ENCODE assay signal across 14 cellular contexts in the genomic region with DNA sequence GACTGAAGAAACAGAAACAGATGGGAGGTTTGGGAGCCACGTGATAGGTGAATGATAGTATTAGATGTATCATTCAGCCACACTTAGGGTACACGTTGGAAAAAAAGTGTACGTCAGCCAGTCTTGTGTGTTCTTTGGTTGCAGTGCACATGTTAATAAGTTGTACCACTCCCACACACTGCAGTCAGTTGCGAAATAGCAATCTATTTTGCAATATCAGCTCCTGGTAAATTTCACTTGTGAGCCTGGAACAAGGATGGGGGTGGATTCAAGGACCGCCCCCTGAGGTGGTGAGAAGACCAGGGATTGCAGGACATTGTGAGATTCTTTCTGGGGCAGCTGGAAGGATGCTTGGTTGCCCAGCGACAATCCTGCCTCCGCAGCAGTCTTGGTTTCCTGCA.
DNase-seq lines count a peak whose midpoint lies in the region; ATAC-seq, FAIRE-seq and TF ChIP-seq lines count a peak whose summit lies in the region.
"Had no signal": no experiment of that assay in that cellular context is flagged by ENCODE, and none has a peak within 500 bp of the region (broad histone marks: within the 10 kb centered on the region; RNA-seq: fewer than 3 reads in every experiment).

No MANE protein-coding gene starts in this region.

- no peaks in the 10 kb centered on the region for H3K9me3 Mint-ChIP-seq in dendritic cell treated with granulocyte-macrophage colony-stimulating factor and Interleukin-4, amounts not matched to agents 40 ng/mL and 50 ng/mL, for 4 days
- no peaks in the 10 kb centered on the region for H3K9me3 Mint-ChIP-seq in immature natural killer cell
- peaks cover 6% of the 10 kb centered on the region for H3K9me3 Mint-ChIP-seq in activated CD4-positive, alpha-beta memory T cell treated with anti-CD3 and anti-CD28 coated beads for 36 hours
- H3K9me3 Mint-ChIP-seq: activated naive CD4-positive, alpha-beta T cell treated with anti-CD3 and anti-CD28 coated beads, Interleukin-2, amount 50 U/mL, for 24 hours had no signal

- DNase-seq in A673 (ENCODE audit: low spot score) (peak; percentile 32), LHCN-M2 (ENCODE audit: low read depth) (peak; percentile 34), lower leg skin (ENCODE audit: low spot score in 2 of 2) (peak; percentile 86 to 90), GM12892 (ENCODE audit: insufficient read length) (no peak), immature natural killer cell (no peak)
- DNase-seq in activated CD4-positive, alpha-beta memory T cell treated with anti-CD3 and anti-CD28 coated beads for 36 hours = no peak
- DNase-seq: ACHN; activated CD4-positive, alpha-beta T cell treated with anti-CD3 and anti-CD28 coated beads for 4 hours; NCI-H2171 treated with DMSO at 0.1 percent for 48 hours; SHP77 treated with DMSO at 0.1 percent for 48 hours had no signal

- no peak overlapping the region for H3K27ac ChIP-seq in A673 (ENCODE audit: low read depth, low read length, poor library complexity, severe bottlenecking)

- no peaks in the 10 kb centered on the region for H3K36me3 ChIP-seq in A673 (ENCODE audit: insufficient read depth, low read length, poor library complexity, severe bottlenecking)

- H3K27ac Mint-ChIP-seq in dendritic cell treated with granulocyte-macrophage colony-stimulating factor and Interleukin-4, amounts not matched to agents 40 ng/mL and 50 ng/mL, for 4 days = peak overlapping the region; percentile 67
- peak overlapping the region in 1 of 6 donors; percentile 28 for H3K27ac Mint-ChIP-seq in immature natural killer cell
- H3K27ac Mint-ChIP-seq in activated CD4-positive, alpha-beta memory T cell treated with anti-CD3 and anti-CD28 coated beads for 36 hours = no peak overlapping the region
- H3K27ac Mint-ChIP-seq: activated naive CD4-positive, alpha-beta T cell treated with anti-CD3 and anti-CD28 coated beads, Interleukin-2, amount 50 U/mL, for 24 hours had no signal

- no peaks in the 10 kb centered on the region for H3K36me3 Mint-ChIP-seq in dendritic cell treated with granulocyte-macrophage colony-stimulating factor and Interleukin-4, amounts not matched to agents 40 ng/mL and 50 ng/mL, for 4 days (ENCODE audit: low read depth)
- no peaks in the 10 kb centered on the region for H3K36me3 Mint-ChIP-seq in immature natural killer cell
- no peaks in the 10 kb centered on the region for H3K36me3 Mint-ChIP-seq in activated CD4-positive, alpha-beta memory T cell treated with anti-CD3 and anti-CD28 coated beads for 36 hours
- H3K36me3 Mint-ChIP-seq: activated naive CD4-positive, alpha-beta T cell treated with anti-CD3 and anti-CD28 coated beads, Interleukin-2, amount 50 U/mL, for 24 hours had no signal

- H3K4me1 ChIP-seq in A673 (ENCODE audit: insufficient read depth, low read length, poor library complexity, severe bottlenecking) = peaks cover 7% of the 10 kb centered on the region

- ATAC-seq in GM21390 (IDR thresholded peaks at IDR 0.05; ENCODE audit: unreplicated experiment) = no peak

- BruUV-seq in A673 (replicated peaks; lab: Mats Ljungman, UMichigan) = no TSS peak

- H3K4me1 Mint-ChIP-seq in dendritic cell treated with granulocyte-macrophage colony-stimulating factor and Interleukin-4, amounts not matched to agents 40 ng/mL and 50 ng/mL, for 4 days (ENCODE audit: low read depth) = peaks cover 64% of the 10 kb centered on the region
- H3K4me1 Mint-ChIP-seq in immature natural killer cell = peaks cover 27% of the 10 kb centered on the region in 2 donors
- H3K4me1 Mint-ChIP-seq in activated CD4-positive, alpha-beta memory T cell treated with anti-CD3 and anti-CD28 coated beads for 36 hours (ENCODE audit: low read depth) = peaks cover 2% of the 10 kb centered on the region

- POLR2A ChIA-PET in A673 (lab: Charles Lee; ENCODE audit: low non-redundant PET) = no interaction called here
- POLR2A ChIA-PET in activated CD4-positive, alpha-beta memory T cell treated with anti-CD3 and anti-CD28 coated beads for 36 hours (lab: Charles Lee) = no interaction called here

- no peak for TF ChIP-seq CTCF in A673 (conservative IDR thresholded peaks at IDR 0.05; ENCODE audit: low read depth, low read length)
- TF ChIP-seq CTCF in lower leg skin (IDR thresholded peaks at IDR 0.05) = no peak

- intact Hi-C loops in A673 (cut with micrococcal nuclease; ENCODE audit: unreplicated experiment) = no loop called here
- intact Hi-C loops in dendritic cell treated with granulocyte-macrophage colony-stimulating factor and Interleukin-4, amounts not matched to agents 40 ng/mL and 50 ng/mL, for 4 days (cut with micrococcal nuclease) = loop anchor here (10.0 kb wide), 1 partner anchor 48 kb away; no protein-coding TSS in a partner anchor
- intact Hi-C loops in lower leg skin (cut with DNase I; ENCODE audit: low total_unique reads) = no loop called here
- intact Hi-C loops in activated CD4-positive, alpha-beta memory T cell treated with anti-CD3 and anti-CD28 coated beads for 36 hours (cut with micrococcal nuclease) = no loop called here

- no peaks in the 10 kb centered on the region for H3K9me3 ChIP-seq in A673 (ENCODE audit: low read depth, low read length, poor library complexity, severe bottlenecking)

- CTCF ChIA-PET in A673 (lab: Charles Lee) = no interaction called here
- CTCF ChIA-PET in activated CD4-positive, alpha-beta memory T cell treated with anti-CD3 and anti-CD28 coated beads for 36 hours (lab: Charles Lee) = no interaction called here

- H3K4me3 ChIP-seq in A673 (ENCODE audit: low read depth, low read length, poor library complexity, severe bottlenecking) (no peak overlapping the region), lower leg skin (ENCODE audit: low read depth, poor library complexity, severe bottlenecking) (no peak overlapping the region)
- H3K4me3 ChIP-seq: skin epidermis had no signal

- FAIRE-seq in GM12892 (lab: Jason Lieb, UNC) = no peak

- no peaks in the 10 kb centered on the region for H3K27me3 Mint-ChIP-seq in dendritic cell treated with granulocyte-macrophage colony-stimulating factor and Interleukin-4, amounts not matched to agents 40 ng/mL and 50 ng/mL, for 4 days
- peaks cover 0 to 2% (median 2%) of the 10 kb centered on the region in 3 donors for H3K27me3 Mint-ChIP-seq in immature natural killer cell (ENCODE audit: low read depth in 3 of 3)
- no peaks in the 10 kb centered on the region for H3K27me3 Mint-ChIP-seq in activated CD4-positive, alpha-beta memory T cell treated with anti-CD3 and anti-CD28 coated beads for 36 hours
- H3K27me3 Mint-ChIP-seq: activated naive CD4-positive, alpha-beta T cell treated with anti-CD3 and anti-CD28 coated beads, Interleukin-2, amount 50 U/mL, for 24 hours had no signal

- H3K4me3 Mint-ChIP-seq in dendritic cell treated with granulocyte-macrophage colony-stimulating factor and Interleukin-4, amounts not matched to agents 40 ng/mL and 50 ng/mL, for 4 days = no peak overlapping the region
- H3K4me3 Mint-ChIP-seq in immature natural killer cell = no peak overlapping the region
- H3K4me3 Mint-ChIP-seq in activated CD4-positive, alpha-beta memory T cell treated with anti-CD3 and anti-CD28 coated beads for 36 hours = no peak overlapping the region
- H3K4me3 Mint-ChIP-seq: activated naive CD4-positive, alpha-beta T cell treated with anti-CD3 and anti-CD28 coated beads, Interleukin-2, amount 50 U/mL, for 24 hours had no signal

- no peaks in the 10 kb centered on the region for H3K27me3 ChIP-seq in A673 (replicated peaks; ENCODE audit: insufficient read depth, low read depth, low read length, poor library complexity)

- TF ChIP-seq POLR2A in lower leg skin (IDR thresholded peaks at IDR 0.05) (no peak), GM12892 (IDR thresholded peaks at IDR 0.05; ENCODE audit: low read depth, low read length) (no peak)

- WGBS in lower leg skin, 2 donors = 47 to 50% methylated on average over 7 of the region's 7 CpGs

Comparison
In these comparisons a context has a peak if more than half of its experiments do, and no peak if none do; other contexts are left out.
1. DNase-seq: peak in A673 (single experiment), LHCN-M2 (single experiment) and lower leg skin (2 of 2); none in GM12892 (single experiment), immature natural killer cell (0 of 3) and activated CD4-positive, alpha-beta memory T cell treated with anti-CD3 and anti-CD28 coated beads for 36 hours (single experiment).